Comparison of ENCODE assay signal across 8 cellular contexts in the genomic region with DNA sequence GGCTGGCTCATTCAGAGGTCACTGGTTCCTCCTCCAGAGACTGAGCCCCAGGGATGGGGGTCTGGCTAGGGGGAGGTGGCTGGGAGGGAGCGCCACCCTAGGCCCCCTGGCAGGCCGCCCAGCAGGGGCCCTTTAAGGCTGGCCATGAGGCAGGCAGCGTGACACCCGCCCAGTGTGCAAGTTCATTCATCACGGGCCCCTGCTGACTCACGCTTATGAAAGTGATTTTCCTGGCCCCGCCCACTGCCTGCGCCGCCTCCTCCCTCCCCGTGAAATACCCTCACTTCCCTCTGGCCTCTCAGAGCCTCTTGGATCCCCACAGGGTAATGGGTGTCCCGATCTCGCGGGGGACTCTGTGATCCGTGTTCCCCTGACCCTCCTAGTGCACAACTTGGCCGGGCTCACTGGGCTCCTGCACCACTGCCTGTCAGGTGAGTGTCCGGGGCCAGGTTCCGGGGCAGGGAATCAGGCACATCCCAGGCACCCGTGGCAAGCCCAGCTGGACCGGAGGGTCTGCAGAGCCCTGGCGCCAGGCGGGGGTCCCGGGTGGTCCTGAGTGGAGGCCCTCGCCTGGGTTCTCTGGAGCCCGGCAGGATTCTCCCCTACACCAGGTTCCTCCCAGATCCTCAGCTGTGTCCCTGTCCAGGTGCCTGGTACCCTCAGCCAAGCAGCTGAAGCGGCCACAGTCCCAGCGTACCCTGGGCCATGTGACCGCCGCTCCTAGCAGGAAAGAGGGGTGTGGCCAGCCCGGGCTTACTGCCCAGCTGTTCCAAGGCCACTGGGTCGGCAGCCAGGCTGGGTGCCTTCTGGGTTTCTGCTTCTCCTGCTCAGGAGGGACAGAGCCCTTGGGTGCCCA. TPM values are rescaled to one million over a fixed set of nuclear protein-coding genes. Genes with fewer than 3 reads are reported as not detected.
DNase-seq lines count a peak whose midpoint lies in the region; ATAC-seq and TF ChIP-seq lines count a peak whose summit lies in the region.

A gene with protein sequence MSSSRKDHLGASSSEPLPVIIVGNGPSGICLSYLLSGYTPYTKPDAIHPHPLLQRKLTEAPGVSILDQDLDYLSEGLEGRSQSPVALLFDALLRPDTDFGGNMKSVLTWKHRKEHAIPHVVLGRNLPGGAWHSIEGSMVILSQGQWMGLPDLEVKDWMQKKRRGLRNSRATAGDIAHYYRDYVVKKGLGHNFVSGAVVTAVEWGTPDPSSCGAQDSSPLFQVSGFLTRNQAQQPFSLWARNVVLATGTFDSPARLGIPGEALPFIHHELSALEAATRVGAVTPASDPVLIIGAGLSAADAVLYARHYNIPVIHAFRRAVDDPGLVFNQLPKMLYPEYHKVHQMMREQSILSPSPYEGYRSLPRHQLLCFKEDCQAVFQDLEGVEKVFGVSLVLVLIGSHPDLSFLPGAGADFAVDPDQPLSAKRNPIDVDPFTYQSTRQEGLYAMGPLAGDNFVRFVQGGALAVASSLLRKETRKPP (plus strand): TSS at position 301 of the 856 bp plus-strand sequence. CDS start 4,432 bp downstream, outside the sequence.

- TF ChIP-seq CTCF in neutrophil (IDR thresholded peaks at IDR 0.05) (peak; percentile 49), suprapubic skin (IDR thresholded peaks at IDR 0.05) (no peak)

- DNase-seq in DMS153 treated with DMSO at 0.1 percent for 48 hours (lab: John Stamatoyannopoulos, UW; ENCODE audit: unreplicated experiment) (peak; percentile 62), KBM-7 (peak; percentile 92), foreskin melanocyte (peak; percentile 92), suprapubic skin (ENCODE audit: low spot score in 2 of 2) (peak; percentile 96 to 97)
- peak; percentile 7 to 24 (median 18) for DNase-seq in activated naive CD4-positive, alpha-beta T cell (lab: John Stamatoyannopoulos, UW)

- peak within 1 kb of the TSS; percentile 74 to 76 for H3K4me3 ChIP-seq in neutrophil (ENCODE audit: low read depth in 1 of 2, low read length in 1 of 2)
- H3K4me3 ChIP-seq in suprapubic skin: peak within 1 kb of the TSS; percentile 65

- H3K4me1 ChIP-seq in neutrophil (ENCODE audit: control insufficient read depth in 1 of 2, insufficient read depth in 1 of 2, low read depth in 1 of 2, low read length in 1 of 2): peaks cover 24 to 33% of the 10 kb centered on the region in 2 experiments
- peaks cover 28% of the 10 kb centered on the region for H3K4me1 ChIP-seq in suprapubic skin

- H3K27me3 ChIP-seq in neutrophil: peaks cover 27% of the 10 kb centered on the region
- no peaks in the 10 kb centered on the region for H3K27me3 ChIP-seq in suprapubic skin

- H3K27ac ChIP-seq in neutrophil: peak within 1 kb of the TSS; percentile 81
- peak within 1 kb of the TSS; percentile 92 for H3K27ac ChIP-seq in suprapubic skin

- peak; percentile 83 for ATAC-seq in GM21619 (IDR thresholded peaks at IDR 0.05; ENCODE audit: unreplicated experiment)

- TF ChIP-seq POLR2A in Raji (IDR thresholded peaks at IDR 0.05; ENCODE audit: insufficient read depth, low read depth, low read length) (peak; percentile 60), suprapubic skin (IDR thresholded peaks at IDR 0.05) (peak; percentile 50 to 86)

- in situ Hi-C loops in KBM-7 (cut with MboI; ENCODE audit: low pct_unique_long_range_greater_than_20kb, low sequenced_read_pairs): loop anchor here (25.0 kb wide), 1 partner anchor 534 kb away; no protein-coding TSS in a partner anchor

- H3K9me3 ChIP-seq in neutrophil (no peaks in the 10 kb centered on the region), suprapubic skin (no peaks in the 10 kb centered on the region)

- WGBS in suprapubic skin: 0% methylated on average over 9 of the region's 30 CpGs

- TF ChIP-seq EP300 in suprapubic skin (IDR thresholded peaks at IDR 0.05): no peak

- H3K36me3 ChIP-seq in neutrophil: no peaks in the 10 kb centered on the region
- peaks cover 1% of the 10 kb centered on the region for H3K36me3 ChIP-seq in suprapubic skin

RNA-seq across cellular contexts. Expression of the gene that starts here (rescaled TPM):
- 1 to 10 TPM; 1.0 to 2.2 (median 1.5) TPM for total RNA-seq in suprapubic skin

Comparison
In these comparisons a context has a peak if more than half of its experiments do, and no peak if none do; other contexts are left out.
1. Peak in every context shown above with its lines: DNase-seq, ATAC-seq, H3K4me3 ChIP-seq and H3K27ac ChIP-seq.
2. DNase-seq: peak in every context shown above with its lines; median percentile 96 in suprapubic skin; 92 in KBM-7; 92 in foreskin melanocyte; 62 in DMS153 treated with DMSO at 0.1 percent for 48 hours; 18 in activated naive CD4-positive, alpha-beta T cell.